In genomic region chrX:73563740-73564073, GRCh38 we compare ENCODE assay signal across 8 cellular contexts. TPM values are rescaled to one million over a fixed set of nuclear protein-coding genes. Genes with fewer than 3 reads are reported as not detected.
DNase-seq lines count a peak whose midpoint lies in the region; ATAC-seq and TF ChIP-seq lines count a peak whose summit lies in the region.

No MANE protein-coding gene starts in this region.

- H3K4me3 ChIP-seq in Panc1 (ENCODE audit: low read depth in 2 of 2, low read length in 2 of 2) = peak overlapping the region; percentile 77 to 89

- intact Hi-C loops in Panc1 (cut with micrococcal nuclease; ENCODE audit: unreplicated experiment) = no loop called here

- BruUV-seq in Panc1 (replicated peaks; lab: Mats Ljungman, UMichigan) = no TSS peak

- no peaks in the 10 kb centered on the region for H3K27me3 ChIP-seq in Panc1 (ENCODE audit: control insufficient read depth, insufficient read depth, low read length)

- H3K36me3 Mint-ChIP-seq in endothelial cell (ENCODE audit: low read depth, unreplicated experiment) = no peaks in the 10 kb centered on the region
- H3K36me3 Mint-ChIP-seq in natural killer cell treated with Interleukin-12 subunit alpha and Interleukin-12 subunit beta and Interleukin-15 and Interleukin-18, amount 100 ng/mL, for 72 hours = no peaks in the 10 kb centered on the region

- peak overlapping the region; percentile 96 for H3K27ac Mint-ChIP-seq in endothelial cell (ENCODE audit: unreplicated experiment)
- H3K27ac Mint-ChIP-seq in natural killer cell treated with Interleukin-12 subunit alpha and Interleukin-12 subunit beta and Interleukin-15 and Interleukin-18, amount 100 ng/mL, for 72 hours = peak overlapping the region; percentile 94

- CTCF ChIA-PET in Panc1 (lab: Charles Lee) = no interaction called here

- H3K9me3 Mint-ChIP-seq in endothelial cell (ENCODE audit: unreplicated experiment) = no peaks in the 10 kb centered on the region
- no peaks in the 10 kb centered on the region for H3K9me3 Mint-ChIP-seq in natural killer cell treated with Interleukin-12 subunit alpha and Interleukin-12 subunit beta and Interleukin-15 and Interleukin-18, amount 100 ng/mL, for 72 hours

- peak; percentile 35 for ATAC-seq in HG02678 (IDR thresholded peaks at IDR 0.05; ENCODE audit: unreplicated experiment)
- ATAC-seq in Panc1 = no peak; the same call in 1 of the 2 replicates
- ATAC-seq in natural killer cell treated with Interleukin-12 subunit alpha and Interleukin-12 subunit beta and Interleukin-15 and Interleukin-18, amount 100 ng/mL, for 72 hours = peak in 1 of 2 donors; percentile 75

- peaks cover 4% of the 10 kb centered on the region; the same call in 1 of the 2 replicates for H3K4me1 ChIP-seq in Panc1 (ENCODE audit: control insufficient read depth, insufficient read depth, low read length)

- TF ChIP-seq CTCF in Panc1 (IDR thresholded peaks at IDR 0.05) (no peak), endothelial cell (IDR thresholded peaks at IDR 0.05; ENCODE audit: unreplicated experiment) (no peak)

- peak overlapping the region; percentile 100 for H3K4me3 Mint-ChIP-seq in endothelial cell (ENCODE audit: unreplicated experiment)
- peak overlapping the region; percentile 94 for H3K4me3 Mint-ChIP-seq in natural killer cell treated with Interleukin-12 subunit alpha and Interleukin-12 subunit beta and Interleukin-15 and Interleukin-18, amount 100 ng/mL, for 72 hours

- POLR2A ChIA-PET in Panc1 (lab: Charles Lee) = no interaction called here

- H3K27ac ChIP-seq in Panc1 (ENCODE audit: low read length) = peak overlapping the region; percentile 91

- H3K36me3 ChIP-seq in Panc1 (ENCODE audit: control insufficient read depth, insufficient read depth, low read length) = no peaks in the 10 kb centered on the region; the same call in 1 of the 2 replicates

- in situ Hi-C loops in Panc1 (cut with HindIII; ENCODE audit: low pct_unique_long_range_greater_than_20kb, low sequenced_read_pairs) = no loop called here

- peaks cover 7% of the 10 kb centered on the region for H3K4me1 Mint-ChIP-seq in endothelial cell (ENCODE audit: unreplicated experiment)
- peaks cover 7 to 13% of the 10 kb centered on the region in 2 donors for H3K4me1 Mint-ChIP-seq in natural killer cell treated with Interleukin-12 subunit alpha and Interleukin-12 subunit beta and Interleukin-15 and Interleukin-18, amount 100 ng/mL, for 72 hours (ENCODE audit: low read depth in 2 of 2)

- peaks cover 2% of the 10 kb centered on the region for H3K27me3 Mint-ChIP-seq in endothelial cell (ENCODE audit: unreplicated experiment)
- H3K27me3 Mint-ChIP-seq in natural killer cell treated with Interleukin-12 subunit alpha and Interleukin-12 subunit beta and Interleukin-15 and Interleukin-18, amount 100 ng/mL, for 72 hours = peaks cover 0 to 2% of the 10 kb centered on the region in 2 donors

- peak; percentile 23 for DNase-seq in NCI-H2107 treated with DMSO at 0.1 percent for 48 hours (lab: John Stamatoyannopoulos, UW; ENCODE audit: unreplicated experiment)
- DNase-seq in NCI-H2107 (lab: John Stamatoyannopoulos, UW) = no peak
- no peak for DNase-seq in Panc1 (ENCODE audit: low read depth, low spot score)
- no peak for DNase-seq in endothelial cell (ENCODE audit: low spot score)
- no peak for DNase-seq in natural killer cell treated with Interleukin-12 subunit alpha and Interleukin-12 subunit beta and Interleukin-15 and Interleukin-18, amount 100 ng/mL, for 72 hours (ENCODE audit: low spot score)
- DNase-seq in dedifferentiated amniotic fluid mesenchymal stem cell (ENCODE audit: extremely low spot score) = no peak
- no peak for DNase-seq in UCSD-AML1 (lab: John Stamatoyannopoulos, UW; ENCODE audit: unreplicated experiment)

- no peaks in the 10 kb centered on the region for H3K9me3 ChIP-seq in Panc1 (ENCODE audit: control insufficient read depth, insufficient read depth, low read depth, low read length)

RNA-seq across cellular contexts. Expression of gene CHIC1, which starts 0.7 kb away (rescaled TPM):
- total RNA-seq in Panc1 (2021; ENCODE audit: unreplicated experiment) (15.5 TPM), endothelial cell (ENCODE audit: unreplicated experiment) (7.4 TPM)
- polyA plus RNA-seq in Panc1 (2012; ENCODE audit: insufficient read length) = 8.9 TPM
- 1 to 10 TPM; 4.4 to 7.4 TPM for total RNA-seq in natural killer cell treated with Interleukin-12 subunit alpha and Interleukin-12 subunit beta and Interleukin-15 and Interleukin-18, amount 100 ng/mL, for 72 hours
